ENCODE assay signal across 25 cellular contexts in the genomic region with DNA sequence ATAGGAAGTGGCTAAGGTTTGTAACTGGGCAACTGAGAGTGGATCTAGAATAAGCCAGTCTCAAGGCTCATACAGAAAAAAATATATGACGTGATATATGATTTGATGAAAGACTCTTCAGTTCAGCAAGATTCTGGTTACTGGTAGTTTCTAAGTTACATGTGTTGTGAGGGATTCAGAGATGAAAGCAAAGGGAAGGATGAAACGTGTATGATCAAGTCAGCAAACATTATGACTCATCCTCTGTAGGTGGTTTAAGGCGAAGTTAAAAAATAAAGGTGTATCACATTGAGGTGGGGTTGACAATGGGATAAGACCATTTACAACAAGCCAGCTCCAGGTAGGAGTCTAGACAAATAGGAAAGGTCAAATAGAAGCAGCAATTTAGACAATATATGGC. TPM values are rescaled to one million over a fixed set of nuclear protein-coding genes. Genes with fewer than 3 reads are reported as not detected.
A peak's percentile ranks its signal among the peaks of the same experiment; 100 is the strongest.
DNase-seq lines count a peak whose midpoint lies in the region; ATAC-seq, FAIRE-seq and TF ChIP-seq lines count a peak whose summit lies in the region.
"Had no signal": no experiment of that assay in that cellular context is flagged by ENCODE, and none has a peak within 500 bp of the region (broad histone marks: within the 10 kb centered on the region; RNA-seq: fewer than 3 reads in every experiment).

No MANE protein-coding gene starts in this region.

- FAIRE-seq in keratinocyte (lab: Jason Lieb, UNC), result peak; percentile 93
- FAIRE-seq: GM12878 had no signal

- no peaks in the 10 kb centered on the region for H3K9me3 Mint-ChIP-seq in progenitor cell of endocrine pancreas (ENCODE audit: low read depth)
- H3K9me3 Mint-ChIP-seq: dendritic cell treated with granulocyte-macrophage colony-stimulating factor and Interleukin-4, amounts not matched to agents 40 ng/mL and 50 ng/mL, for 4 days; memory B cell; natural killer cell treated with Interleukin-12 subunit alpha and Interleukin-12 subunit beta and Interleukin-15 and Interleukin-18, amount 100 ng/mL, for 72 hours; T-helper 1 cell treated with Interleukin-12 subunit alpha and Interleukin-12 subunit beta and Interleukin-4 antibody, amounts not matched to agents 30 μg/mL and 1 μg/mL, for 36 hours had no signal

- H3K27ac ChIP-seq in keratinocyte (ENCODE audit: control insufficient read depth, insufficient read depth, low read length), result peak overlapping the region; percentile 58
- H3K27ac ChIP-seq: adrenal gland, BLaER1, cardiac muscle cell, parathyroid adenoma, VCaP had no signal

- H3K79me2 ChIP-seq in keratinocyte (ENCODE audit: control insufficient read depth, insufficient read depth, low read length), result no peaks in the 10 kb centered on the region
- H3K79me2 ChIP-seq: parathyroid adenoma had no signal

- H3K27ac Mint-ChIP-seq in progenitor cell of endocrine pancreas, result no peak overlapping the region
- H3K27ac Mint-ChIP-seq: dendritic cell treated with granulocyte-macrophage colony-stimulating factor and Interleukin-4, amounts not matched to agents 40 ng/mL and 50 ng/mL, for 4 days; memory B cell; natural killer cell treated with Interleukin-12 subunit alpha and Interleukin-12 subunit beta and Interleukin-15 and Interleukin-18, amount 100 ng/mL, for 72 hours; T-helper 1 cell treated with Interleukin-12 subunit alpha and Interleukin-12 subunit beta and Interleukin-4 antibody, amounts not matched to agents 30 μg/mL and 1 μg/mL, for 36 hours had no signal

- H3K9me3 ChIP-seq in keratinocyte (ENCODE audit: control insufficient read depth, low read depth, low read length), result no peaks in the 10 kb centered on the region
- H3K9me3 ChIP-seq: adrenal gland, BLaER1 had no signal

- peaks cover 17% of the 10 kb centered on the region for H3K4me1 Mint-ChIP-seq in progenitor cell of endocrine pancreas (ENCODE audit: low read depth)

- no peaks in the 10 kb centered on the region for H3K9me1 ChIP-seq in keratinocyte (ENCODE audit: control insufficient read depth, extremely low read depth, insufficient read depth, low read length)

- peaks cover 14% of the 10 kb centered on the region for H3K27me3 Mint-ChIP-seq in progenitor cell of endocrine pancreas

- H2AFZ ChIP-seq in keratinocyte (ENCODE audit: control insufficient read depth, low read length), result no peak overlapping the region
- H2AFZ ChIP-seq: parathyroid adenoma had no signal

- dilution Hi-C loops in keratinocyte (cut with MboI; ENCODE audit: extremely low pct_ligation_motif_present, low sequenced_read_pairs), result no loop called here

- no peaks in the 10 kb centered on the region for H3K27me3 ChIP-seq in keratinocyte (ENCODE audit: control insufficient read depth, extremely low read depth, insufficient read depth, low read length)
- H3K27me3 ChIP-seq: adrenal gland, BLaER1 had no signal

- H3K9ac ChIP-seq in keratinocyte (ENCODE audit: control insufficient read depth, extremely low read depth, insufficient read depth, low read length), result no peak overlapping the region
- H3K9ac ChIP-seq: BLaER1, parathyroid adenoma had no signal

- intact Hi-C loops in posterior vena cava (cut with DNase I), result loop anchor here in 1 of 2 donors (10.0 kb wide), 1 partner anchor 594 kb away; no protein-coding TSS in a partner anchor

- no peaks in the 10 kb centered on the region for H4K20me1 ChIP-seq in keratinocyte (ENCODE audit: control insufficient read depth, extremely low read depth, insufficient read depth, low read length)
- H4K20me1 ChIP-seq: BLaER1 had no signal

- no peaks in the 10 kb centered on the region for H3K36me3 Mint-ChIP-seq in progenitor cell of endocrine pancreas (ENCODE audit: insufficient read depth)
- H3K36me3 Mint-ChIP-seq: memory B cell; natural killer cell treated with Interleukin-12 subunit alpha and Interleukin-12 subunit beta and Interleukin-15 and Interleukin-18, amount 100 ng/mL, for 72 hours had no signal

- H3K36me3 ChIP-seq in keratinocyte (ENCODE audit: control insufficient read depth in 2 of 2, extremely low read depth in 1 of 2, insufficient read depth in 2 of 2, low read length in 2 of 2), result no peaks in the 10 kb centered on the region
- H3K36me3 ChIP-seq: adrenal gland, BLaER1, cardiac muscle cell had no signal

- TF ChIP-seq CTCF in keratinocyte (optimal IDR thresholded peaks at IDR 0.05 in 1 of 3, IDR thresholded peaks at IDR 0.05 in 1 of 3, conservative IDR thresholded peaks at IDR 0.05 in 1 of 3; ENCODE audit: extremely low read depth in 1 of 3, insufficient read depth in 2 of 3, low read length in 3 of 3), result no peak
- TF ChIP-seq CTCF in progenitor cell of endocrine pancreas (IDR thresholded peaks at IDR 0.05; ENCODE audit: unreplicated experiment), result no peak

- peak overlapping the region; percentile 58 for H3K4me2 ChIP-seq in keratinocyte (ENCODE audit: control insufficient read depth, extremely low read depth, insufficient read depth, low read depth, low read length)
- H3K4me2 ChIP-seq: BLaER1 had no signal

- DNase-seq in activated CD4-positive, CD25-positive, alpha-beta regulatory T cell (lab: John Stamatoyannopoulos, UW), result no peak
- DNase-seq in SW480 (ENCODE audit: low spot score) (peak; percentile 87), keratinocyte (ENCODE audit: low read depth, low spot score) (peak; percentile 48), progenitor cell of endocrine pancreas (ENCODE audit: low spot score, unreplicated experiment) (no peak), posterior vena cava (ENCODE audit: low spot score) (no peak)
- DNase-seq: 8988T; adrenal gland; foreskin melanocyte; GDM1; kidney glomerular epithelial cell; NCI-H2171 treated with DMSO at 0.1 percent for 48 hours; SHP77 treated with DMSO at 0.1 percent for 48 hours; stimulated activated CD4-positive, alpha-beta T cell treated with anti-CD3 and anti-CD28 coated beads, Interleukin-1b, Interleukin-23, amount 100 ng/mL, for 48 hours had no signal

- peak overlapping the region in 1 of 3 experiments; percentile 7 for H3K4me3 ChIP-seq in keratinocyte (ENCODE audit: control insufficient read depth in 2 of 3, extremely low read depth in 1 of 3, insufficient read depth in 2 of 3, low read depth in 1 of 3, low read length in 3 of 3)
- H3K4me3 ChIP-seq: adrenal gland, BLaER1, cardiac muscle cell, GM12878 had no signal

- peaks cover 15% of the 10 kb centered on the region for H3K4me1 ChIP-seq in keratinocyte (ENCODE audit: control insufficient read depth, extremely low read depth, insufficient read depth, low read length)
- H3K4me1 ChIP-seq: adrenal gland, parathyroid adenoma had no signal

- H3K4me3 Mint-ChIP-seq in progenitor cell of endocrine pancreas (ENCODE audit: low read depth), result no peak overlapping the region
- H3K4me3 Mint-ChIP-seq: dendritic cell treated with granulocyte-macrophage colony-stimulating factor and Interleukin-4, amounts not matched to agents 40 ng/mL and 50 ng/mL, for 4 days; memory B cell; natural killer cell treated with Interleukin-12 subunit alpha and Interleukin-12 subunit beta and Interleukin-15 and Interleukin-18, amount 100 ng/mL, for 72 hours; T-helper 1 cell treated with Interleukin-12 subunit alpha and Interleukin-12 subunit beta and Interleukin-4 antibody, amounts not matched to agents 30 μg/mL and 1 μg/mL, for 36 hours had no signal

- ATAC-seq in activated CD4-positive, CD25-positive, alpha-beta regulatory T cell treated with anti-CD3 and anti-CD28 coated beads, Interleukin-2, amount 50 U/mL, for 24 hours, result peak; percentile 58 to 60
- peak; percentile 51 for ATAC-seq in HG02870 (IDR thresholded peaks at IDR 0.05; ENCODE audit: unreplicated experiment)
- ATAC-seq in HG03196 (IDR thresholded peaks at IDR 0.05; ENCODE audit: unreplicated experiment), result no peak
- ATAC-seq: GM12878; natural killer cell treated with Interleukin-12 subunit alpha and Interleukin-12 subunit beta and Interleukin-15 and Interleukin-18, amount 100 ng/mL, for 72 hours had no signal

RNA-seq across cellular contexts. Expression of a gene that starts 16.2 kb away (rescaled TPM):
- 0.50 to 1.1 TPM (median 0.69 TPM) in 3 replicates for polyA plus RNA-seq in keratinocyte
- not detected for polyA plus RNA-seq in keratinocyte (2011; ENCODE audit: low read depth)
- 1.0 TPM in 1 of 2 replicates, not detected in the other for polyA plus RNA-seq in keratinocyte (2011; cell fraction: cytosol; rRNA removed)
- polyA plus RNA-seq in keratinocyte (2011; cell fraction: nucleus; rRNA removed), result 2.6 and 4.9 TPM in 2 replicates
- polyA plus RNA-seq in keratinocyte (2012; ENCODE audit: low replicate concordance), result 1.4 TPM in 1 of 2 replicates, not detected in the other
- polyA minus RNA-seq in keratinocyte, result 6.6 to 30.7 TPM (median 9.9 TPM) in 3 replicates
- 152 TPM for polyA minus RNA-seq in keratinocyte (2011; cell fraction: cytosol; rRNA and poly(A)+ RNA removed)
- 86.3 and 410 TPM in 2 replicates for polyA minus RNA-seq in keratinocyte (2011; cell fraction: nucleus; rRNA and poly(A)+ RNA removed)
- total RNA-seq in progenitor cell of endocrine pancreas (9.1 and 12.4 TPM in 2 replicates), posterior vena cava (1 to 10 TPM; 2.6 to 6.3 TPM)
- polyA plus RNA-seq: adrenal gland, cardiac muscle cell had no signal

RNA-seq across cellular contexts. Expression of a gene that starts 20.7 kb away (rescaled TPM):
- polyA plus RNA-seq in keratinocyte, result 2.5 to 3.4 TPM (median 2.9 TPM) in 3 replicates
- 0.17 TPM for polyA plus RNA-seq in keratinocyte (2011; ENCODE audit: low read depth)
- polyA plus RNA-seq in keratinocyte (2011; cell fraction: cytosol; rRNA removed), result 2.5 and 3.2 TPM in 2 replicates
- polyA plus RNA-seq in keratinocyte (2011; cell fraction: nucleus; rRNA removed), result 3.0 and 3.3 TPM in 2 replicates
- 0.75 and 4.5 TPM in 2 replicates for polyA plus RNA-seq in keratinocyte (2012; ENCODE audit: low replicate concordance)
- polyA minus RNA-seq in keratinocyte, result 0.59 to 2.9 TPM (median 0.74 TPM) in 3 replicates
- 1.5 TPM for polyA minus RNA-seq in keratinocyte (2011; cell fraction: cytosol; rRNA and poly(A)+ RNA removed)
- polyA minus RNA-seq in keratinocyte (2011; cell fraction: nucleus; rRNA and poly(A)+ RNA removed), result 1.8 and 3.2 TPM in 2 replicates
- total RNA-seq in progenitor cell of endocrine pancreas (2.1 and 2.6 TPM in 2 replicates), posterior vena cava (1 to 10 TPM; 2.2 to 2.4 TPM)

RNA-seq across cellular contexts. Expression of a gene that starts 24.5 kb away (rescaled TPM):
- 10.0 to 16.9 TPM (median 11.2 TPM) in 3 replicates for polyA plus RNA-seq in keratinocyte
- 38.1 TPM for polyA plus RNA-seq in keratinocyte (2011; ENCODE audit: low read depth)
- 5.7 and 14.9 TPM in 2 replicates for polyA plus RNA-seq in keratinocyte (2011; cell fraction: cytosol; rRNA removed)
- polyA plus RNA-seq in keratinocyte (2011; cell fraction: nucleus; rRNA removed), result 16.0 and 19.2 TPM in 2 replicates
- polyA plus RNA-seq in keratinocyte (2012; ENCODE audit: low replicate concordance), result 7.6 and 10.9 TPM in 2 replicates
- polyA minus RNA-seq in keratinocyte, result 2.0 to 15.9 TPM (median 6.7 TPM) in 3 replicates
- 6.7 TPM for polyA minus RNA-seq in keratinocyte (2011; cell fraction: cytosol; rRNA and poly(A)+ RNA removed)
- polyA minus RNA-seq in keratinocyte (2011; cell fraction: nucleus; rRNA and poly(A)+ RNA removed), result 8.7 and 11.4 TPM in 2 replicates
- total RNA-seq in progenitor cell of endocrine pancreas (15.5 and 15.8 TPM in 2 replicates), posterior vena cava (10 to 100 TPM; 15.0 to 17.4 TPM)

Comparison
In these comparisons a context has a peak if more than half of its experiments do, and no peak if none do; other contexts are left out.
1. DNase-seq: peak in SW480 (single experiment) and keratinocyte (single experiment); none in activated CD4-positive, CD25-positive, alpha-beta regulatory T cell (0 of 4), progenitor cell of endocrine pancreas (single experiment) and posterior vena cava (single experiment).